Comparison of ENCODE assay signal across 19 cellular contexts in the genomic region with DNA sequence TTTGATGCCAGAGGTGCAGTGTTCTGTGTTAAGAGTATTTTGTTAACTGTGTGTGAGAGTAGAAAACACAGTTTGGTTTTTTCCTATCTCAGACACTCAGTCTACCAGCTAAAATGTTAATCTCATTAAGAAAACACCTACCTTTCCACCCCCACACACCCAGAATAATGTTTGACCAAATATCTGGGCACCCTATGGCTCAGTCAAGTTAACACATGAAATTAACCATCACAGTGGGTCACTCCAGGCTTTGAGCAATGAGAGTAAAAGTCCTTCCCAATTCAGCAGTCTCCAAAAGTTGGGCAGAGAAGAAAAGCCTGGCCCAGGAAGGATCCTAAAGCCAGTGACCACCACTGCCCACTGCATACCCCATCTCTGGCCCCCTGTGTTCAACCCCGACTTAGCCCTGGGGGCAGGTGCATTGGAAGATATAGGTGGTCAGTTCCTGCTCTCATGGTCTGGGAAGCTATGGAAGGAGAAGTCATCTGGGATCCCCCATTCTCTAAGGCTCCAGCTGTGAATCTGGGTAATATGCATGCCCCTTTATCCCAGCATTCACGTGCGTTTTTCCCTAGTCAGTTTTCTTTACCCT. TPM values are rescaled to one million over a fixed set of nuclear protein-coding genes. Genes with fewer than 3 reads are reported as not detected.
DNase-seq lines count a peak whose midpoint lies in the region; ATAC-seq and TF ChIP-seq lines count a peak whose summit lies in the region.
"Had no signal": no experiment of that assay in that cellular context is flagged by ENCODE, and none has a peak within 500 bp of the region (broad histone marks: within the 10 kb centered on the region; RNA-seq: fewer than 3 reads in every experiment).

No MANE protein-coding gene starts in this region.

- H3K36me3 Mint-ChIP-seq in CD14-positive monocyte (no peaks in the 10 kb centered on the region), osteocyte (ENCODE audit: unreplicated experiment) (no peaks in the 10 kb centered on the region)
- H3K36me3 Mint-ChIP-seq: CD8-positive, alpha-beta T cell had no signal

- H3K27ac ChIP-seq in coronary artery (no peak overlapping the region), upper lobe of right lung (no peak overlapping the region)
- H3K27ac ChIP-seq: BLaER1 had no signal

- H3K27me3 Mint-ChIP-seq in CD14-positive monocyte (ENCODE audit: low read depth in 3 of 3) (peaks cover 0 to 18% (median 11%) of the 10 kb centered on the region in 3 donors), osteocyte (ENCODE audit: unreplicated experiment) (peaks cover 14% of the 10 kb centered on the region)

- H3K9me3 ChIP-seq in upper lobe of right lung: no peaks in the 10 kb centered on the region
- H3K9me3 ChIP-seq: BLaER1 had no signal

- peak; percentile 3 for DNase-seq in CD14-positive monocyte (ENCODE audit: low spot score)
- DNase-seq in coronary artery (ENCODE audit: low spot score): peak; percentile 28
- DNase-seq in osteocyte (ENCODE audit: extremely low spot score, unreplicated experiment): peak; percentile 57
- DNase-seq in upper lobe of right lung: peak; percentile 27
- DNase-seq in NCI-H1694 (lab: John Stamatoyannopoulos, UW): no peak
- DNase-seq in OCI-M2 (lab: John Stamatoyannopoulos, UW; ENCODE audit: unreplicated experiment): no peak
- DNase-seq: 8988T; Calu3; CD8-positive, alpha-beta T cell; DMS79 treated with DMSO at 0.1 percent for 48 hours; GF-D8; GOT3; H7 had no signal

- TF ChIP-seq CTCF in CD14-positive monocyte (IDR thresholded peaks at IDR 0.05) (no peak), coronary artery (IDR thresholded peaks at IDR 0.05) (no peak), osteocyte (IDR thresholded peaks at IDR 0.05) (no peak), upper lobe of right lung (IDR thresholded peaks at IDR 0.05) (no peak)

- no peak overlapping the region for H3K4me3 Mint-ChIP-seq in CD14-positive monocyte
- no peak overlapping the region for H3K4me3 Mint-ChIP-seq in osteocyte (ENCODE audit: unreplicated experiment)
- H3K4me3 Mint-ChIP-seq: CD8-positive, alpha-beta T cell had no signal

- H3K27me3 ChIP-seq in upper lobe of right lung: peaks cover 5% of the 10 kb centered on the region
- H3K27me3 ChIP-seq: BLaER1 had no signal

- H3K27ac Mint-ChIP-seq in CD14-positive monocyte (no peak overlapping the region), osteocyte (ENCODE audit: unreplicated experiment) (no peak overlapping the region)
- H3K27ac Mint-ChIP-seq: CD8-positive, alpha-beta T cell had no signal

- H3K36me3 ChIP-seq in upper lobe of right lung: no peaks in the 10 kb centered on the region
- H3K36me3 ChIP-seq: BLaER1 had no signal

- ATAC-seq in upper lobe of right lung (no peak), GM21390 (IDR thresholded peaks at IDR 0.05; ENCODE audit: unreplicated experiment) (no peak)
- ATAC-seq: CD8-positive, alpha-beta T cell; HCT116; HepG2 had no signal

- H3K4me1 ChIP-seq in upper lobe of right lung: no peaks in the 10 kb centered on the region

- peaks cover 0 to 5% (median 0%) of the 10 kb centered on the region in 7 donors for H3K9me3 Mint-ChIP-seq in CD14-positive monocyte
- H3K9me3 Mint-ChIP-seq in osteocyte (ENCODE audit: unreplicated experiment): no peaks in the 10 kb centered on the region
- H3K9me3 Mint-ChIP-seq: CD8-positive, alpha-beta T cell had no signal

- no peaks in the 10 kb centered on the region for H3K4me1 Mint-ChIP-seq in CD14-positive monocyte
- H3K4me1 Mint-ChIP-seq in osteocyte (ENCODE audit: unreplicated experiment): no peaks in the 10 kb centered on the region

- intact Hi-C loops in CD14-positive monocyte (cut with micrococcal nuclease): no loop called here
- intact Hi-C loops in upper lobe of right lung (cut with DNase I): no loop called here

- H3K4me3 ChIP-seq in coronary artery (no peak overlapping the region), upper lobe of right lung (no peak overlapping the region)
- H3K4me3 ChIP-seq: BLaER1 had no signal

RNA-seq across cellular contexts. Expression of a gene that starts 50.2 kb away (rescaled TPM):
- 100 to 1,000 TPM; 270 to 447 TPM for polyA plus RNA-seq in CD14-positive monocyte
- total RNA-seq in osteocyte (not detected in 2 replicates), upper lobe of right lung (202 TPM)
- total RNA-seq: A673, Calu3 had no signal
- polyA plus RNA-seq: AG04450 had no signal

Comparison
In these comparisons a context has a peak if more than half of its experiments do, and no peak if none do; other contexts are left out.
1. DNase-seq: peak in CD14-positive monocyte (single experiment), coronary artery (single experiment), osteocyte (single experiment) and upper lobe of right lung (single experiment); none in NCI-H1694 (single experiment) and OCI-M2 (single experiment).
2. RNA of a gene that starts 50.2 kb away (total RNA-seq): 202 TPM in upper lobe of right lung (single experiment); not detected in osteocyte; every median in the first group is over 100 times any median in the second.